In genomic region chr4:103044183-103044582, GRCh38 we compare ENCODE assay signal across 29 cellular contexts. TPM values are rescaled to one million over a fixed set of nuclear protein-coding genes. Genes with fewer than 3 reads are reported as not detected.
"Had no signal": no experiment of that assay in that cellular context is flagged by ENCODE, and none has a peak within 500 bp of the region (broad histone marks: within the 10 kb centered on the region; RNA-seq: fewer than 3 reads in every experiment).

No MANE protein-coding gene starts in this region.

- H3K27me3 Mint-ChIP-seq: stimulated activated memory B cell treated with anti-CD40 and anti-IgM and Interleukin-4, amounts not matched to agents 10 μg/mL and 1 μg/mL and 100 μg/mL, for 72 hours; stimulated activated naive B cell treated with anti-CD40 and anti-IgM and Interleukin-4, amounts not matched to agents 10 μg/mL and 1 μg/mL and 100 μg/mL, for 72 hours; stimulated activated naive CD8-positive, alpha-beta T cell treated with anti-CD3 and anti-CD28 coated beads, Interleukin-15, amount 100 ng/mL, for 72 hours; stimulated activated naive CD8-positive, alpha-beta T cell treated with anti-CD3 and anti-CD28 coated beads, Interleukin-15, Interleukin-2, amounts not matched to agents 100 ng/mL and 50 ng/mL, for 24 hours had no signal

- H3K9me3 ChIP-seq: stomach, suprapubic skin, testis, thoracic aorta, thyroid gland, tibial artery, tibial nerve, transverse colon, upper lobe of left lung, upper lobe of right lung, uterus, vagina had no signal

- H3K36me3 ChIP-seq: thoracic aorta, thyroid gland, transverse colon, upper lobe of left lung, upper lobe of right lung, uterus had no signal

- H3K4me1 Mint-ChIP-seq: stimulated activated effector memory CD8-positive, alpha-beta T cell treated with anti-CD3 and anti-CD28 coated beads, Interleukin-12 subunit alpha, Interleukin-12 subunit beta, amount 100 ng/mL, for 72 hours had no signal

- H3K27me3 ChIP-seq: stomach, suprapubic skin, testis, thyroid gland, tibial artery, tibial nerve, transverse colon, upper lobe of left lung, upper lobe of right lung, uterus, vagina had no signal

- H3K4me1 ChIP-seq: stomach, suprapubic skin, testis, thyroid gland, tibial artery, tibial nerve, transverse colon, upper lobe of left lung, upper lobe of right lung, uterus, vagina had no signal

- H3K27ac Mint-ChIP-seq: stimulated activated effector memory CD8-positive, alpha-beta T cell treated with anti-CD3 and anti-CD28 coated beads, Interleukin-12 subunit alpha, Interleukin-12 subunit beta, amount 100 ng/mL, for 72 hours; stimulated activated memory B cell treated with anti-CD40 and anti-IgM and Interleukin-4, amounts not matched to agents 10 μg/mL and 1 μg/mL and 100 μg/mL, for 72 hours; stimulated activated naive B cell treated with anti-CD40 and anti-IgM and Interleukin-4, amounts not matched to agents 10 μg/mL and 1 μg/mL and 100 μg/mL, for 72 hours; stimulated activated naive CD8-positive, alpha-beta T cell treated with anti-CD3 and anti-CD28 coated beads, Interleukin-15, amount 100 ng/mL, for 72 hours; stimulated activated naive CD8-positive, alpha-beta T cell treated with anti-CD3 and anti-CD28 coated beads, Interleukin-15, Interleukin-2, amounts not matched to agents 100 ng/mL and 50 ng/mL, for 24 hours; type B pancreatic cell had no signal

- FAIRE-seq: urothelium cell line had no signal

- DNase-seq: stimulated activated CD4-positive, alpha-beta T cell treated with anti-CD3 and anti-CD28 coated beads, Interleukin-2, amount 100 ng/mL, for 48 hours; stimulated activated CD4-positive, alpha-beta T cell treated with anti-CD3 and anti-CD28 coated beads, Interleukin-4, amount 100 ng/mL, for 1 hour; stimulated activated CD4-positive, alpha-beta T cell treated with anti-CD3 and anti-CD28 coated beads, Interleukin-4, amount 100 ng/mL, for 24 hours; stimulated activated CD4-positive, alpha-beta T cell treated with anti-CD3 and anti-CD28 coated beads, Interleukin-4, amount 100 ng/mL, for 4 hours; stimulated activated CD8-positive, alpha-beta memory T cell treated with anti-CD3 and anti-CD28 coated beads, Interleukin-4, amount 100 ng/mL, for 48 hours; stimulated activated naive B cell treated with anti-CD40 and anti-IgM and Interleukin-4, amounts not matched to agents 10 μg/mL and 1 μg/mL and 100 μg/mL, for 72 hours; stimulated activated naive CD4-positive, alpha-beta T cell; stimulated activated naive CD4-positive, alpha-beta T cell treated with Interleukin-2 at 50 U/mL for 16 hours; stimulated activated naive CD8-positive, alpha-beta T cell treated with anti-CD3 and anti-CD28 coated beads, Interleukin-15, amount 100 ng/mL, for 72 hours; stimulated activated naive CD8-positive, alpha-beta T cell treated with anti-CD3 and anti-CD28 coated beads, Interleukin-15, Interleukin-2, amounts not matched to agents 100 U/mL and 50 U/mL, for 24 hours; stomach; substantia nigra; testis; thyroid gland; tibial artery; transverse colon; trophoblast cell; upper lobe of left lung; upper lobe of right lung; uterus had no signal

- H3K9me3 Mint-ChIP-seq: stimulated activated effector memory CD8-positive, alpha-beta T cell treated with anti-CD3 and anti-CD28 coated beads, Interleukin-12 subunit alpha, Interleukin-12 subunit beta, amount 100 ng/mL, for 72 hours; stimulated activated memory B cell treated with anti-CD40 and anti-IgM and Interleukin-4, amounts not matched to agents 10 μg/mL and 1 μg/mL and 100 μg/mL, for 72 hours; stimulated activated naive B cell treated with anti-CD40 and anti-IgM and Interleukin-4, amounts not matched to agents 10 μg/mL and 1 μg/mL and 100 μg/mL, for 72 hours; stimulated activated naive CD8-positive, alpha-beta T cell treated with anti-CD3 and anti-CD28 coated beads, Interleukin-15, amount 100 ng/mL, for 72 hours; stimulated activated naive CD8-positive, alpha-beta T cell treated with anti-CD3 and anti-CD28 coated beads, Interleukin-15, Interleukin-2, amounts not matched to agents 100 ng/mL and 50 ng/mL, for 24 hours; type B pancreatic cell had no signal

- H3K4me3 ChIP-seq: stomach, suprapubic skin, testis, thoracic aorta, thyroid gland, tibial artery, tibial nerve, transverse colon, upper lobe of left lung, upper lobe of right lung, uterus, vagina had no signal

- ATAC-seq: stimulated activated effector memory CD8-positive, alpha-beta T cell treated with anti-CD3 and anti-CD28 coated beads, Interleukin-12 subunit alpha, Interleukin-12 subunit beta, amount 100 ng/mL, for 72 hours; stimulated activated memory B cell treated with anti-CD40 and anti-IgM and Interleukin-4, amounts not matched to agents 10 μg/mL and 1 μg/mL and 100 μg/mL, for 72 hours; stimulated activated naive B cell treated with anti-CD40 and anti-IgM and Interleukin-4, amounts not matched to agents 10 μg/mL and 1 μg/mL and 100 μg/mL, for 72 hours; stimulated activated naive CD8-positive, alpha-beta T cell treated with anti-CD3 and anti-CD28 coated beads, Interleukin-15, amount 100 ng/mL, for 72 hours; stimulated activated naive CD8-positive, alpha-beta T cell treated with anti-CD3 and anti-CD28 coated beads, Interleukin-15, Interleukin-2, amounts not matched to agents 100 U/mL and 50 U/mL, for 24 hours; upper lobe of right lung had no signal

- H3K4me3 Mint-ChIP-seq: stimulated activated effector memory CD8-positive, alpha-beta T cell treated with anti-CD3 and anti-CD28 coated beads, Interleukin-12 subunit alpha, Interleukin-12 subunit beta, amount 100 ng/mL, for 72 hours; stimulated activated memory B cell treated with anti-CD40 and anti-IgM and Interleukin-4, amounts not matched to agents 10 μg/mL and 1 μg/mL and 100 μg/mL, for 72 hours; stimulated activated naive B cell treated with anti-CD40 and anti-IgM and Interleukin-4, amounts not matched to agents 10 μg/mL and 1 μg/mL and 100 μg/mL, for 72 hours; stimulated activated naive CD8-positive, alpha-beta T cell treated with anti-CD3 and anti-CD28 coated beads, Interleukin-15, amount 100 ng/mL, for 72 hours; stimulated activated naive CD8-positive, alpha-beta T cell treated with anti-CD3 and anti-CD28 coated beads, Interleukin-15, Interleukin-2, amounts not matched to agents 100 ng/mL and 50 ng/mL, for 24 hours; type B pancreatic cell had no signal

- H3K27ac ChIP-seq: stomach, suprapubic skin, testis, thoracic aorta, thyroid gland, tibial artery, tibial nerve, transverse colon, upper lobe of left lung, upper lobe of right lung, uterus, vagina had no signal

RNA-seq across cellular contexts. Expression of gene SLC9B1, which starts 24.7 kb away (rescaled TPM):
- total RNA-seq: thoracic aorta, vagina had no signal
